8 cellular contexts compared by ENCODE assay signal in genomic region chr11:118611433-118611795, GRCh38. TPM values are rescaled to one million over a fixed set of nuclear protein-coding genes. Genes with fewer than 3 reads are reported as not detected.
A peak's percentile ranks its signal among the peaks of the same experiment; 100 is the strongest.
DNase-seq lines count a peak whose midpoint lies in the region; ATAC-seq and TF ChIP-seq lines count a peak whose summit lies in the region.
"Not testable (repeated sequence)": the region's sequence is repeated elsewhere in the genome, so short reads cannot be mapped to it uniquely, and the experiment has no call there.

No MANE protein-coding gene starts in this region.

- not testable (repeated sequence) for DNase-seq in CD4-positive, CD25-positive, alpha-beta regulatory T cell; activated CD8-positive, alpha-beta memory T cell treated with anti-CD3 and anti-CD28 coated beads, Interleukin-2, amount 10 ng/mL, durations not matched to agents 7 days and 5 days; fibroblast of lung (ENCODE audit: low read depth in 2 of 2); osteocyte (ENCODE audit: extremely low spot score, unreplicated experiment); substantia nigra (lab: John Stamatoyannopoulos, UW)
- peak in 2 of 4 donors; percentile 7 to 13 for DNase-seq in body of pancreas
- peak in 1 of 3 donors; percentile 29 for DNase-seq in right lobe of liver

- ATAC-seq in CD4-positive, CD25-positive, alpha-beta regulatory T cell (ENCODE audit: low read depth in 2 of 2); activated CD8-positive, alpha-beta memory T cell treated with anti-CD3 and anti-CD28 coated beads, Interleukin-2, amount 10 ng/mL, durations not matched to agents 7 days and 5 days; body of pancreas; right lobe of liver: not testable (repeated sequence)

- not testable (repeated sequence) for H3K9ac ChIP-seq in OCI-LY1 (ENCODE audit: low read length)
- peak overlapping the region; percentile 1 for H3K9ac ChIP-seq in fibroblast of lung (ENCODE audit: insufficient read depth, low read length)

- not testable (repeated sequence) for H2AFZ ChIP-seq in OCI-LY1 (ENCODE audit: low read length); fibroblast of lung (ENCODE audit: low read length)

- peak overlapping the region in 1 of 3 donors; percentile 55 for H3K27ac Mint-ChIP-seq in CD4-positive, CD25-positive, alpha-beta regulatory T cell
- not testable (repeated sequence) for H3K27ac Mint-ChIP-seq in activated CD8-positive, alpha-beta memory T cell treated with anti-CD3 and anti-CD28 coated beads, Interleukin-2, amount 10 ng/mL, durations not matched to agents 7 days and 5 days
- peak overlapping the region; percentile 85 for H3K27ac Mint-ChIP-seq in osteocyte (ENCODE audit: unreplicated experiment)

- H4K20me1 ChIP-seq in OCI-LY1 (ENCODE audit: insufficient read depth, low read length); fibroblast of lung (ENCODE audit: control insufficient read depth, extremely low read depth, insufficient read depth, low read length): not testable (repeated sequence)

- not testable (repeated sequence) for H3K9me3 Mint-ChIP-seq in CD4-positive, CD25-positive, alpha-beta regulatory T cell; activated CD8-positive, alpha-beta memory T cell treated with anti-CD3 and anti-CD28 coated beads, Interleukin-2, amount 10 ng/mL, durations not matched to agents 7 days and 5 days (ENCODE audit: low read depth); osteocyte (ENCODE audit: unreplicated experiment)

- CTCF ChIA-PET in activated CD8-positive, alpha-beta memory T cell treated with anti-CD3 and anti-CD28 coated beads, Interleukin-2, amount 10 ng/mL, durations not matched to agents 7 days and 5 days (lab: Charles Lee) = interaction anchor here (1.0 to 6.6 kb wide), 8 partner anchors 8 to 48 kb away, joined by 3 to 75 read pairs (median 4); no protein-coding TSS in a partner anchor

- peaks cover 40% of the 10 kb centered on the region for H3K4me1 ChIP-seq in CD4-positive, CD25-positive, alpha-beta regulatory T cell (ENCODE audit: control insufficient read depth, insufficient read depth, low read length, poor library complexity, severe bottlenecking)
- peaks cover 31% of the 10 kb centered on the region for H3K4me1 ChIP-seq in OCI-LY1 (ENCODE audit: insufficient read depth, low read length, severe bottlenecking)
- H3K4me1 ChIP-seq in body of pancreas = peaks cover 68% of the 10 kb centered on the region
- H3K4me1 ChIP-seq in fibroblast of lung (ENCODE audit: control insufficient read depth, extremely low read depth, insufficient read depth, low read length) = peaks cover 30% of the 10 kb centered on the region
- H3K4me1 ChIP-seq in right lobe of liver = peaks cover 0 to 15% (median 4%) of the 10 kb centered on the region in 4 donors

- intact Hi-C loops in body of pancreas (cut with DNase I); right lobe of liver (cut with DNase I): not testable (repeated sequence)

- not testable (repeated sequence) for H3K36me3 ChIP-seq in CD4-positive, CD25-positive, alpha-beta regulatory T cell (ENCODE audit: control insufficient read depth, insufficient read depth, low read length); OCI-LY1 (ENCODE audit: insufficient read depth, low read length); body of pancreas (replicated peaks in 1 of 2; ENCODE audit: insufficient read depth in 1 of 2, low read depth in 2 of 2); right lobe of liver
- H3K36me3 ChIP-seq in fibroblast of lung (ENCODE audit: control insufficient read depth, insufficient read depth, low read length) = peaks cover 21% of the 10 kb centered on the region

- H3K27ac ChIP-seq in CD4-positive, CD25-positive, alpha-beta regulatory T cell (ENCODE audit: insufficient read depth, low read length, poor library complexity, severe bottlenecking); OCI-LY1 (ENCODE audit: low read depth, low read length, poor library complexity, severe bottlenecking); fibroblast of lung (ENCODE audit: insufficient read depth, low read length): not testable (repeated sequence)
- H3K27ac ChIP-seq in body of pancreas (peak overlapping the region in 3 of 4 donors; percentile 38 to 74 (median 57)), right lobe of liver (peak overlapping the region in 2 of 3 donors; percentile 31 to 57), substantia nigra (ENCODE audit: low read depth, low read length, poor library complexity, severe bottlenecking) (peak overlapping the region; percentile 98)

- 60 to 68% methylated on average over 19 of the region's 19 CpGs for WGBS in body of pancreas, 2 donors
- 69% methylated on average over 11 of the region's 19 CpGs for WGBS in right lobe of liver (ENCODE audit: insufficient coverage, low coverage, low lambda C conversion rate, missing lambda C conversion rate)

- H3F3A ChIP-seq in OCI-LY1 (ENCODE audit: insufficient read depth, low read length) = not testable (repeated sequence)

- peaks cover 0 to 29% (median 12%) of the 10 kb centered on the region in 4 donors for H3K4me1 Mint-ChIP-seq in CD4-positive, CD25-positive, alpha-beta regulatory T cell
- peaks cover 24% of the 10 kb centered on the region for H3K4me1 Mint-ChIP-seq in activated CD8-positive, alpha-beta memory T cell treated with anti-CD3 and anti-CD28 coated beads, Interleukin-2, amount 10 ng/mL, durations not matched to agents 7 days and 5 days
- peaks cover 73% of the 10 kb centered on the region for H3K4me1 Mint-ChIP-seq in osteocyte (ENCODE audit: unreplicated experiment)

- TF ChIP-seq POLR2A in body of pancreas (IDR thresholded peaks at IDR 0.05); right lobe of liver (IDR thresholded peaks at IDR 0.05): not testable (repeated sequence)

- H3K27me3 Mint-ChIP-seq in CD4-positive, CD25-positive, alpha-beta regulatory T cell = peaks cover 32% of the 10 kb centered on the region
- peaks cover 26% of the 10 kb centered on the region for H3K27me3 Mint-ChIP-seq in activated CD8-positive, alpha-beta memory T cell treated with anti-CD3 and anti-CD28 coated beads, Interleukin-2, amount 10 ng/mL, durations not matched to agents 7 days and 5 days
- not testable (repeated sequence) for H3K27me3 Mint-ChIP-seq in osteocyte (ENCODE audit: unreplicated experiment)

- peak overlapping the region; percentile 50; the same call in 1 of the 2 replicates for H3K4me2 ChIP-seq in OCI-LY1 (ENCODE audit: low read length)
- H3K4me2 ChIP-seq in fibroblast of lung (ENCODE audit: extremely low read depth, insufficient read depth, low read length) = peak overlapping the region; percentile 64

- not testable (repeated sequence) for H3K9me3 ChIP-seq in CD4-positive, CD25-positive, alpha-beta regulatory T cell (ENCODE audit: control insufficient read depth in 2 of 2, low read length in 2 of 2); OCI-LY1 (ENCODE audit: low read length); body of pancreas; fibroblast of lung (ENCODE audit: control insufficient read depth, insufficient read depth, low read depth, low read length); right lobe of liver

- TF ChIP-seq CTCF in OCI-LY1 (IDR thresholded peaks at IDR 0.05; ENCODE audit: low read length); body of pancreas (IDR thresholded peaks at IDR 0.05); fibroblast of lung (conservative IDR thresholded peaks at IDR 0.05 in 1 of 2, IDR thresholded peaks at IDR 0.05 in 1 of 2; ENCODE audit: low read depth in 1 of 2, low read length in 2 of 2); right lobe of liver (IDR thresholded peaks at IDR 0.05); osteocyte (IDR thresholded peaks at IDR 0.05): not testable (repeated sequence)

- peak overlapping the region; percentile 72 to 87 (median 80) for H3K4me3 Mint-ChIP-seq in CD4-positive, CD25-positive, alpha-beta regulatory T cell
- peak overlapping the region; percentile 15 for H3K4me3 Mint-ChIP-seq in activated CD8-positive, alpha-beta memory T cell treated with anti-CD3 and anti-CD28 coated beads, Interleukin-2, amount 10 ng/mL, durations not matched to agents 7 days and 5 days
- H3K4me3 Mint-ChIP-seq in osteocyte (ENCODE audit: unreplicated experiment) = peak overlapping the region; percentile 71

- H3K4me3 ChIP-seq in CD4-positive, CD25-positive, alpha-beta regulatory T cell (ENCODE audit: low read depth, low read length); OCI-LY1 (ENCODE audit: low read depth, low read length, poor library complexity, severe bottlenecking); body of pancreas; right lobe of liver: not testable (repeated sequence)
- H3K4me3 ChIP-seq in fibroblast of lung (replicated peaks in 1 of 4; ENCODE audit: control extremely low read depth in 1 of 4, insufficient read depth in 1 of 4, low read depth in 3 of 4, low read length in 4 of 4) = peak overlapping the region in 1 of 4 experiments; percentile 84

- not testable (repeated sequence) for H3K79me2 ChIP-seq in OCI-LY1 (ENCODE audit: insufficient read depth, low read length)
- H3K79me2 ChIP-seq in fibroblast of lung (ENCODE audit: control insufficient read depth, insufficient read depth, low read length) = peaks cover 53% of the 10 kb centered on the region

- not testable (repeated sequence) for H3K36me3 Mint-ChIP-seq in CD4-positive, CD25-positive, alpha-beta regulatory T cell; activated CD8-positive, alpha-beta memory T cell treated with anti-CD3 and anti-CD28 coated beads, Interleukin-2, amount 10 ng/mL, durations not matched to agents 7 days and 5 days; osteocyte (ENCODE audit: unreplicated experiment)

- H3K27me3 ChIP-seq in CD4-positive, CD25-positive, alpha-beta regulatory T cell (ENCODE audit: control insufficient read depth, insufficient read depth, low read length); body of pancreas; fibroblast of lung (ENCODE audit: control insufficient read depth, insufficient read depth, low read length); right lobe of liver: not testable (repeated sequence)
- peaks cover 11% of the 10 kb centered on the region; the same call in 1 of the 2 replicates for H3K27me3 ChIP-seq in OCI-LY1 (ENCODE audit: insufficient read depth, low read length)

- not testable (repeated sequence) for H3K9me2 ChIP-seq in OCI-LY1 (ENCODE audit: low read depth, low read length)

RNA-seq across cellular contexts. Expression of gene PHLDB1, which starts 4.0 kb away (rescaled TPM):
- total RNA-seq in CD4-positive, CD25-positive, alpha-beta regulatory T cell = 1.2 TPM
- under 1 TPM in 3 of 4 donors, not detected in 1; 0.16 to 0.70 (median 0.41) TPM for polyA plus RNA-seq in CD4-positive, CD25-positive, alpha-beta regulatory T cell
- 1 to 10 TPM in 1 of 2 experiments, under 1 TPM in 1; 0.91 to 1.3 TPM for total RNA-seq in activated CD8-positive, alpha-beta memory T cell treated with anti-CD3 and anti-CD28 coated beads, Interleukin-2, amount 10 ng/mL, durations not matched to agents 7 days and 5 days
- total RNA-seq in body of pancreas (100 to 1,000 TPM in 1 of 2 donors, 10 to 100 TPM in 1; 71.9 to 166 TPM), fibroblast of lung (45.5 and 51.4 TPM in 2 replicates), right lobe of liver (10 to 100 TPM in 1 of 6 experiments, 1 to 10 TPM in 5; 5.4 to 11.7 (median 6.3) TPM), osteocyte (160 and 165 TPM in 2 replicates)
- 59.0 and 61.4 TPM in 2 replicates for polyA plus RNA-seq in fibroblast of lung
- polyA plus RNA-seq in fibroblast of lung (2012) = 73.6 and 78.7 TPM in 2 replicates
- 196 and 273 TPM in 2 replicates for polyA minus RNA-seq in fibroblast of lung (ENCODE audit: low replicate concordance)

RNA-seq across cellular contexts. Expression of gene ARCN1, which starts 39.2 kb away (rescaled TPM):
- total RNA-seq in CD4-positive, CD25-positive, alpha-beta regulatory T cell = 76.6 TPM
- 100 to 1,000 TPM; 131 to 169 (median 153) TPM for polyA plus RNA-seq in CD4-positive, CD25-positive, alpha-beta regulatory T cell
- total RNA-seq in activated CD8-positive, alpha-beta memory T cell treated with anti-CD3 and anti-CD28 coated beads, Interleukin-2, amount 10 ng/mL, durations not matched to agents 7 days and 5 days = 100 to 1,000 TPM in 1 of 2 experiments, 10 to 100 TPM in 1; 98.9 to 130 TPM
- 10 to 100 TPM; 49.8 to 64.3 TPM for total RNA-seq in body of pancreas
- 87.8 and 116 TPM in 2 replicates for total RNA-seq in fibroblast of lung
- 359 and 387 TPM in 2 replicates for polyA plus RNA-seq in fibroblast of lung
- 158 and 178 TPM in 2 replicates for polyA plus RNA-seq in fibroblast of lung (2012)
- polyA minus RNA-seq in fibroblast of lung (ENCODE audit: low replicate concordance) = 105 and 106 TPM in 2 replicates
- 10 to 100 TPM; 58.3 to 91.7 (median 75.8) TPM for total RNA-seq in right lobe of liver
- total RNA-seq in osteocyte = 189 and 201 TPM in 2 replicates

RNA-seq across cellular contexts. Expression of gene IFT46, which starts 45.7 kb away (rescaled TPM):
- total RNA-seq in CD4-positive, CD25-positive, alpha-beta regulatory T cell = 3.7 TPM
- polyA plus RNA-seq in CD4-positive, CD25-positive, alpha-beta regulatory T cell = 1 to 10 TPM; 4.0 to 8.5 (median 6.6) TPM
- total RNA-seq in activated CD8-positive, alpha-beta memory T cell treated with anti-CD3 and anti-CD28 coated beads, Interleukin-2, amount 10 ng/mL, durations not matched to agents 7 days and 5 days = 10 to 100 TPM; 10.4 to 13.1 TPM
- total RNA-seq in body of pancreas = 10 to 100 TPM; 17.1 to 24.6 TPM
- total RNA-seq in fibroblast of lung = 28.8 and 32.5 TPM in 2 replicates
- polyA plus RNA-seq in fibroblast of lung = 30.8 and 46.2 TPM in 2 replicates
- polyA plus RNA-seq in fibroblast of lung (2012) = 20.5 and 28.3 TPM in 2 replicates
- 34.7 and 45.3 TPM in 2 replicates for polyA minus RNA-seq in fibroblast of lung (ENCODE audit: low replicate concordance)
- total RNA-seq in right lobe of liver = 1 to 10 TPM; 4.0 to 6.4 (median 5.2) TPM
- total RNA-seq in osteocyte = 24.0 and 24.1 TPM in 2 replicates

Comparison
In these comparisons a context has a peak if more than half of its experiments do, and no peak if none do; other contexts are left out.
1. H3K4me3 Mint-ChIP-seq: peak in every context shown above with its lines; median percentile 80 in CD4-positive, CD25-positive, alpha-beta regulatory T cell; 71 in osteocyte; 15 in activated CD8-positive, alpha-beta memory T cell treated with anti-CD3 and anti-CD28 coated beads, Interleukin-2, amount 10 ng/mL, durations not matched to agents 7 days and 5 days.